16 cellular contexts compared by ENCODE assay signal in the genomic region with DNA sequence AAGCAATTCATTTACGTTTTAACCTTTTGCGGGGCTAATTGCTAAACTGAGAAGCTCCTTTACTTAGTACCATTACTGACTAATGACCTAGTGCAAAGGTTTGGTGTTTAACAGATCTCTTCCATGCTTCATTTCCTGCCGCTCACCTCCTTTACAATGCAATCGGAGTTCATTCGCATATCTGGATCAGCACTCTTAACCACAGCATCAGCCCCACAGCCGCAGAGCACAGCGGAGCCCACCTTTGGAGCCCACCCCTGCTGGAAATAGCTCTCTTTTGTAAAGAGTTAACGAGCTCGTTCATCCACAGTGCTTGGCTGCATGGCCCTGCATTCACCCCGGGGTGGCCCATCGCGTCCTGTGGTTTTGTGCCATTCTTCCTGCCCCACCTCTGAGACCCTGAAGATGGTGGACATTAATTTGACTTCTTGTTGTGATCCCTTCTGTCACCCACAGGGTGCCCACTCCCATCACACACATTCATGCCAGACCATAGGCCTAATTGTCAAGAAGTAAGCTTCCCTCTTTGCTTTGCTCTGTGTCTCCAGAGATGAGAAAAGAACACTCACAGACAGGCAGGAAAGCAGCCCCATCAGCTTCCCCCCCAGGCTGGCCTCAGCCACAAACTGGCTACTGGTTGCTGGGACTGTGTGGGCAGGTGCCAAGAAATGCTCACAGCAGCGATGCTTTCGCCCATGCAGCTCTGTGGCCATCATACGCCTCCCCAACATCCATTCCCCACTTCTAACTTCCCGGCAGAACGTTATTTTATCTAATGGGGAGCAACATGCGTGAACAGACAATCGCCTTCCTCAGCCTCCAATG.
DNase-seq lines count a peak whose midpoint lies in the region; ATAC-seq and TF ChIP-seq lines count a peak whose summit lies in the region.
"Had no signal": no experiment of that assay in that cellular context is flagged by ENCODE, and none has a peak within 500 bp of the region (broad histone marks: within the 10 kb centered on the region; RNA-seq: fewer than 3 reads in every experiment).

No MANE protein-coding gene starts in this region.

- H3K9me3 ChIP-seq in BLaER1 (no peaks in the 10 kb centered on the region), HUES6 (ENCODE audit: control insufficient read depth, insufficient read depth, low read depth, low read length) (no peaks in the 10 kb centered on the region)
- H3K9me3 ChIP-seq: BE2C had no signal

- H3K36me3 Mint-ChIP-seq in WTC11 (no peaks in the 10 kb centered on the region), glutamatergic neuron (ENCODE audit: unreplicated experiment) (no peaks in the 10 kb centered on the region)
- H3K36me3 Mint-ChIP-seq in natural killer cell treated with Interleukin-12 subunit alpha and Interleukin-12 subunit beta and Interleukin-15 and Interleukin-18, amount 100 ng/mL, for 72 hours = no peaks in the 10 kb centered on the region
- H3K36me3 Mint-ChIP-seq in naive thymus-derived CD8-positive, alpha-beta T cell = no peaks in the 10 kb centered on the region

- CTCF ChIA-PET in WTC11 (lab: Charles Lee) = interaction anchor here (0.7 to 2.8 kb wide), 8 partner anchors 71 to 607 kb away, joined by 3 to 16 read pairs (median 4); a partner anchor contains a TSS

- ATAC-seq in WTC11 = peak; percentile 68
- ATAC-seq in natural killer cell treated with Interleukin-12 subunit alpha and Interleukin-12 subunit beta and Interleukin-15 and Interleukin-18, amount 100 ng/mL, for 72 hours = peak; percentile 58 to 71
- ATAC-seq in naive thymus-derived CD8-positive, alpha-beta T cell = no peak
- ATAC-seq: SK-N-SH treated with all-trans-retinoic acid at 6 μM for 48 hours had no signal

- peaks cover 13% of the 10 kb centered on the region; the same call in 1 of the 2 replicates for H3K36me3 ChIP-seq in BLaER1
- no peaks in the 10 kb centered on the region for H3K36me3 ChIP-seq in HUES6 (ENCODE audit: control insufficient read depth, insufficient read depth, low read length)
- H3K36me3 ChIP-seq: BE2C had no signal

- H3K9ac ChIP-seq in BLaER1 (no peak overlapping the region), HUES6 (ENCODE audit: low read length) (no peak overlapping the region)

- no peaks in the 10 kb centered on the region for H3K27me3 ChIP-seq in BLaER1
- H3K27me3 ChIP-seq in HUES6 (ENCODE audit: control insufficient read depth, insufficient read depth, low read length) = no peaks in the 10 kb centered on the region
- H3K27me3 ChIP-seq: BE2C had no signal

- DNase-seq in WTC11 (ENCODE audit: low spot score) (no peak), NCI-H2081 (lab: John Stamatoyannopoulos, UW) (no peak), glutamatergic neuron (no peak), NCI-H1417 (lab: John Stamatoyannopoulos, UW) (no peak)
- no peak for DNase-seq in natural killer cell treated with Interleukin-12 subunit alpha and Interleukin-12 subunit beta and Interleukin-15 and Interleukin-18, amount 100 ng/mL, for 72 hours (ENCODE audit: low spot score)
- DNase-seq in naive thymus-derived CD8-positive, alpha-beta T cell = no peak
- DNase-seq: 8988T, BE2C, IMR-90, NCI-H1417 treated with DMSO at 0.1 percent for 48 hours, NCI-H510A treated with DMSO at 0.1 percent for 48 hours, SHP77 treated with DMSO at 0.1 percent for 48 hours, T-helper 1 cell had no signal

- H4K20me1 ChIP-seq in BLaER1 = peaks cover 43% of the 10 kb centered on the region; the same call in 1 of the 2 replicates

- TF ChIP-seq CTCF in WTC11 (IDR thresholded peaks at IDR 0.05) (no peak), glutamatergic neuron (IDR thresholded peaks at IDR 0.05; ENCODE audit: partially characterized antibody, unreplicated experiment) (no peak)

- POLR2A ChIA-PET in WTC11 (lab: Charles Lee) = interaction anchor here (1.3 kb wide), 1 partner anchor 168 kb away, joined by 3 read pairs; no protein-coding TSS in a partner anchor
- POLR2A ChIA-PET in naive thymus-derived CD8-positive, alpha-beta T cell (lab: Charles Lee) = no interaction called here

- H3K27ac ChIP-seq in BLaER1 (no peak overlapping the region), HUES6 (ENCODE audit: low read depth, low read length) (no peak overlapping the region)

- H3K27me3 Mint-ChIP-seq in WTC11 (ENCODE audit: low read depth) (no peaks in the 10 kb centered on the region), glutamatergic neuron (ENCODE audit: unreplicated experiment) (peaks cover 8% of the 10 kb centered on the region)
- H3K27me3 Mint-ChIP-seq in natural killer cell treated with Interleukin-12 subunit alpha and Interleukin-12 subunit beta and Interleukin-15 and Interleukin-18, amount 100 ng/mL, for 72 hours = peaks cover 0 to 7% of the 10 kb centered on the region in 2 donors
- H3K27me3 Mint-ChIP-seq in naive thymus-derived CD8-positive, alpha-beta T cell = peaks cover 0 to 3% (median 0%) of the 10 kb centered on the region in 5 donors

- H3K4me3 ChIP-seq in BLaER1 (no peak overlapping the region), HUES6 (ENCODE audit: low read depth, low read length) (peak overlapping the region; percentile 25; the same call in 1 of the 2 replicates)

- peaks cover 19% of the 10 kb centered on the region for H3K4me1 ChIP-seq in BLaER1
- H3K4me1 ChIP-seq in HUES6 (ENCODE audit: control insufficient read depth, insufficient read depth, low read length) = peaks cover 31% of the 10 kb centered on the region

- peaks cover 45% of the 10 kb centered on the region for H3K4me1 Mint-ChIP-seq in WTC11
- H3K4me1 Mint-ChIP-seq in natural killer cell treated with Interleukin-12 subunit alpha and Interleukin-12 subunit beta and Interleukin-15 and Interleukin-18, amount 100 ng/mL, for 72 hours (ENCODE audit: low read depth in 2 of 2) = peaks cover 14 to 26% of the 10 kb centered on the region in 2 donors
- H3K4me1 Mint-ChIP-seq in glutamatergic neuron (ENCODE audit: low read depth, unreplicated experiment) = peaks cover 3% of the 10 kb centered on the region
- H3K4me1 Mint-ChIP-seq in naive thymus-derived CD8-positive, alpha-beta T cell = peaks cover 0 to 16% (median 0%) of the 10 kb centered on the region in 4 donors

- H3K4me3 Mint-ChIP-seq in WTC11 (peak overlapping the region; percentile 12; the same call in 1 of the 2 replicates), glutamatergic neuron (ENCODE audit: unreplicated experiment) (no peak overlapping the region)
- peak overlapping the region; percentile 47 for H3K4me3 Mint-ChIP-seq in natural killer cell treated with Interleukin-12 subunit alpha and Interleukin-12 subunit beta and Interleukin-15 and Interleukin-18, amount 100 ng/mL, for 72 hours
- H3K4me3 Mint-ChIP-seq in naive thymus-derived CD8-positive, alpha-beta T cell = peak overlapping the region in 1 of 10 donors; percentile 10

- H3K9me3 Mint-ChIP-seq in WTC11 (no peaks in the 10 kb centered on the region), glutamatergic neuron (ENCODE audit: unreplicated experiment) (peaks cover 8% of the 10 kb centered on the region)
- no peaks in the 10 kb centered on the region for H3K9me3 Mint-ChIP-seq in natural killer cell treated with Interleukin-12 subunit alpha and Interleukin-12 subunit beta and Interleukin-15 and Interleukin-18, amount 100 ng/mL, for 72 hours
- H3K9me3 Mint-ChIP-seq in naive thymus-derived CD8-positive, alpha-beta T cell = no peaks in the 10 kb centered on the region

- H3K4me2 ChIP-seq in BLaER1 = peak overlapping the region; percentile 66

- H3K27ac Mint-ChIP-seq in WTC11 (peak overlapping the region; percentile 87), glutamatergic neuron (ENCODE audit: unreplicated experiment) (no peak overlapping the region)
- H3K27ac Mint-ChIP-seq in natural killer cell treated with Interleukin-12 subunit alpha and Interleukin-12 subunit beta and Interleukin-15 and Interleukin-18, amount 100 ng/mL, for 72 hours = peak overlapping the region; percentile 72 to 79
- no peak overlapping the region for H3K27ac Mint-ChIP-seq in naive thymus-derived CD8-positive, alpha-beta T cell

TF ChIP-seq in WTC11, 78 proteins besides CTCF, POLR2A, EP300 and RAD21:
- no peak for TF ChIP-seq ELF4 (CRISPR knock-in tag; IDR thresholded peaks at IDR 0.05; ENCODE audit: low read depth)
- peak; percentile 43 for TF ChIP-seq ZNF423 (CRISPR knock-in tag; IDR thresholded peaks at IDR 0.05)

Comparison
In these comparisons a context has a peak if more than half of its experiments do, and no peak if none do; other contexts are left out.
1. ATAC-seq: peak in WTC11 (single experiment) and natural killer cell treated with Interleukin-12 subunit alpha and Interleukin-12 subunit beta and Interleukin-15 and Interleukin-18, amount 100 ng/mL, for 72 hours (2 of 2); none in naive thymus-derived CD8-positive, alpha-beta T cell (0 of 2).
2. H3K27ac Mint-ChIP-seq: peak in WTC11 (single experiment) and natural killer cell treated with Interleukin-12 subunit alpha and Interleukin-12 subunit beta and Interleukin-15 and Interleukin-18, amount 100 ng/mL, for 72 hours (2 of 2); none in glutamatergic neuron (single experiment) and naive thymus-derived CD8-positive, alpha-beta T cell (0 of 10).